Comparison of ENCODE assay signal across 26 cellular contexts in the genomic region with DNA sequence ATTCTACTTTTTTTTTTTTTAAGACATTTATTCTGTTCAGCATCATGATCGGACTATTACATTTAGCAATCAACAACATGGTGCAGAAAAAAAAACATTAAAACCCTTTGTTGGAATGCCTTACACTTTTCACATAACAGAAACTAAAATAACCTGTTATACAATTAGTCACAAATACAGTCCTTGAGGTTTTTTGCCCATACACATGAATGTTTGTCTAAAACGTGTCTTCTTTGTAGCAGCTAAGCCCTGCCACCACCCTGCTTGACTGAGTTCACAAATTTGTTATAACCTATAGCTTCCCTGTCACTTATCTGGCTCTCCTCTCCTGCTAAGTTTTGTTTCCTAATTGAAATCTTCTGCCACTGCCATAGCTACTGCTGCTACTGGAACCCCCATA.
"Had no signal": no experiment of that assay in that cellular context is flagged by ENCODE, and none has a peak within 500 bp of the region (broad histone marks: within the 10 kb centered on the region; RNA-seq: fewer than 3 reads in every experiment).

No MANE protein-coding gene starts in this region.

- H3K36me3 Mint-ChIP-seq: neural progenitor cell; stimulated activated effector memory CD8-positive, alpha-beta T cell treated with anti-CD3 and anti-CD28 coated beads, Interleukin-12 subunit alpha, Interleukin-12 subunit beta, amount 100 ng/mL, for 72 hours had no signal

- H3K4me1 Mint-ChIP-seq: nephron; neural progenitor cell; stimulated activated effector memory CD8-positive, alpha-beta T cell treated with anti-CD3 and anti-CD28 coated beads, Interleukin-12 subunit alpha, Interleukin-12 subunit beta, amount 100 ng/mL, for 72 hours had no signal

- ATAC-seq: psoas muscle; right cardiac atrium; right lobe of liver; stimulated activated effector memory CD8-positive, alpha-beta T cell treated with anti-CD3 and anti-CD28 coated beads, Interleukin-12 subunit alpha, Interleukin-12 subunit beta, amount 100 ng/mL, for 72 hours; stimulated activated naive B cell treated with anti-CD40 and anti-IgM and Interleukin-4, amounts not matched to agents 10 μg/mL and 1 μg/mL and 100 μg/mL, for 72 hours had no signal

- H3K9me3 ChIP-seq: ovary, psoas muscle, right lobe of liver, thoracic aorta, thyroid gland, tibial nerve, vagina had no signal

- DNase-seq: occipital lobe; ovary; posterior cingulate gyrus; psoas muscle; right cardiac atrium; right lobe of liver; sigmoid colon; small intestine; stimulated activated CD4-positive, alpha-beta T cell treated with anti-CD3 and anti-CD28 coated beads, Interleukin-15, amount 100 ng/mL, for 24 hours; stimulated activated CD4-positive, alpha-beta T cell treated with anti-CD3 and anti-CD28 coated beads, Interleukin-2, amount 100 ng/mL, for 24 hours; stimulated activated CD4-positive, alpha-beta T cell treated with anti-CD3 and anti-CD28 coated beads, Interleukin-2, amount 100 ng/mL, for 48 hours; stimulated activated CD4-positive, alpha-beta T cell treated with anti-CD3 and anti-CD28 coated beads, Interleukin-4, amount 100 ng/mL, for 24 hours; stimulated activated naive B cell treated with anti-CD40 and anti-IgM and Interleukin-4, amounts not matched to agents 10 μg/mL and 1 μg/mL and 100 μg/mL, for 72 hours; stimulated activated naive CD4-positive, alpha-beta T cell treated with Interleukin-2 at 50 U/mL for 16 hours; stomach; thyroid gland; upper lobe of left lung had no signal

- H3K79me2 ChIP-seq: parathyroid adenoma had no signal

- H3K27me3 ChIP-seq: neural progenitor cell, ovary, right lobe of liver, sigmoid colon, stomach, thyroid gland, tibial nerve, upper lobe of left lung, vagina had no signal

- H2AFZ ChIP-seq: neural progenitor cell, parathyroid adenoma had no signal

- H3K27ac ChIP-seq: neural progenitor cell, ovary, parathyroid adenoma, psoas muscle, right lobe of liver, sigmoid colon, stomach, thoracic aorta, thyroid gland, tibial nerve, upper lobe of left lung, vagina had no signal

- H3K27ac Mint-ChIP-seq: nephron; neural progenitor cell; progenitor cell of endocrine pancreas; stimulated activated effector memory CD8-positive, alpha-beta T cell treated with anti-CD3 and anti-CD28 coated beads, Interleukin-12 subunit alpha, Interleukin-12 subunit beta, amount 100 ng/mL, for 72 hours; stimulated activated naive B cell treated with anti-CD40 and anti-IgM and Interleukin-4, amounts not matched to agents 10 μg/mL and 1 μg/mL and 100 μg/mL, for 72 hours; stimulated activated naive CD8-positive, alpha-beta T cell treated with anti-CD3 and anti-CD28 coated beads, Interleukin-15, Interleukin-2, amounts not matched to agents 100 ng/mL and 50 ng/mL, for 24 hours had no signal

- H3K36me3 ChIP-seq: neural progenitor cell, ovary, right lobe of liver, sigmoid colon, stomach, thoracic aorta, thyroid gland, tibial nerve, upper lobe of left lung, vagina had no signal

- H3K4me2 ChIP-seq: neural progenitor cell had no signal

- H3K4me3 ChIP-seq: neural progenitor cell, ovary, psoas muscle, right lobe of liver, sigmoid colon, stomach, thoracic aorta, thyroid gland, tibial nerve, upper lobe of left lung, vagina had no signal

- H3K4me1 ChIP-seq: neural progenitor cell, parathyroid adenoma, psoas muscle, stomach, upper lobe of left lung, vagina had no signal

- H3K9me3 Mint-ChIP-seq: stimulated activated effector memory CD8-positive, alpha-beta T cell treated with anti-CD3 and anti-CD28 coated beads, Interleukin-12 subunit alpha, Interleukin-12 subunit beta, amount 100 ng/mL, for 72 hours had no signal

- H3K4me3 Mint-ChIP-seq: nephron; neural progenitor cell; stimulated activated effector memory CD8-positive, alpha-beta T cell treated with anti-CD3 and anti-CD28 coated beads, Interleukin-12 subunit alpha, Interleukin-12 subunit beta, amount 100 ng/mL, for 72 hours; stimulated activated naive B cell treated with anti-CD40 and anti-IgM and Interleukin-4, amounts not matched to agents 10 μg/mL and 1 μg/mL and 100 μg/mL, for 72 hours; stimulated activated naive CD8-positive, alpha-beta T cell treated with anti-CD3 and anti-CD28 coated beads, Interleukin-15, Interleukin-2, amounts not matched to agents 100 ng/mL and 50 ng/mL, for 24 hours had no signal

- H3K9ac ChIP-seq: neural progenitor cell, parathyroid adenoma had no signal
